22 cellular contexts compared by ENCODE assay signal in the genomic region with DNA sequence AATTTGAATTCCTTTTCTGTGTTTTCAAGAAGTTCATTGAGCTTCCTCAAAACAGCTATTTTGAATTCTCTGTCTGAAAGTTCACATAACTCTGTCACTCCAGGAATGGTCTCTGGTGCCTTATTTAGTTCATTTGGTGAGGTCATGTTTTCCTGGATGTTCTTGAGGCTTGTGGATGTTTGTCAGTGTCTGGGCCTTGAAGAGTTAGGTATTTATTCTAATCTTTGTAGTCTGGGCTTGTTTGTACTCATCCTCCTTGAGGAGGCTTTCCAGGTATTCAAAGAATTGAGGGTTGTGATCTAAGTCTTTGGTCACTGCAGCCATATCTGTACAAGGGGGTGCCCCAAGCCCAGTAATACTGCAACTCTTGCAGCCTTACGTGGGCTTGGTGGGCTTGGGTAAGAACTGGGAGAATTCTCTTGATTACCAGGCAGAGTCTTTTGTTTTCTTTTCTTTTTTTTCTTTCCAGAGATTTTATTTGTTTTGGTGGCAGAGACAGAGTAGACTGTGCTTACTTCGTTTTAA. TPM values are rescaled to one million over a fixed set of nuclear protein-coding genes. Genes with fewer than 3 reads are reported as not detected.
DNase-seq lines count a peak whose midpoint lies in the region; ATAC-seq, FAIRE-seq and TF ChIP-seq lines count a peak whose summit lies in the region.
"Had no signal": no experiment of that assay in that cellular context is flagged by ENCODE, and none has a peak within 500 bp of the region (broad histone marks: within the 10 kb centered on the region; RNA-seq: fewer than 3 reads in every experiment).

No MANE protein-coding gene starts in this region.

- no peaks in the 10 kb centered on the region for H3K27me3 ChIP-seq in foreskin keratinocyte
- H3K27me3 ChIP-seq: BLaER1 treated with 17β-estradiol and CSF1 and Interleukin-3, amounts not matched to agents 10 nM and 100 nM had no signal

- peaks cover 14% of the 10 kb centered on the region for H3K4me1 Mint-ChIP-seq in activated T-cell treated with anti-CD3 and anti-CD28 coated beads, Interleukin-2, amount 50 U/mL, for 72 hours (ENCODE audit: low read depth)
- no peaks in the 10 kb centered on the region for H3K4me1 Mint-ChIP-seq in activated T-cell treated with anti-CD3 and anti-CD28 coated beads, Interleukin-2, amount 50 U/mL, for 4 hours (ENCODE audit: low read depth)
- no peaks in the 10 kb centered on the region for H3K4me1 Mint-ChIP-seq in activated T-helper 17 cell treated with anti-CD3 and anti-CD28 coated beads, Interleukin-2, amount 50 U/mL, for 72 hours
- H3K4me1 Mint-ChIP-seq in stimulated activated effector memory CD8-positive, alpha-beta T cell treated with anti-CD3 and anti-CD28 coated beads, Interleukin-12 subunit alpha, Interleukin-12 subunit beta, amount 100 ng/mL, for 72 hours: peaks cover 6% of the 10 kb centered on the region
- H3K4me1 Mint-ChIP-seq: CD8-positive, alpha-beta memory T cell had no signal

- ATAC-seq in activated T-cell treated with anti-CD3 and anti-CD28 coated beads, Interleukin-2, amount 50 U/mL, for 72 hours (replicated peaks in 1 of 2): peak; percentile 64 to 72
- ATAC-seq in activated T-cell treated with anti-CD3 and anti-CD28 coated beads, Interleukin-2, amount 50 U/mL, for 4 hours: no peak
- ATAC-seq in activated T-helper 17 cell treated with anti-CD3 and anti-CD28 coated beads, Interleukin-2, amount 50 U/mL, for 72 hours (replicated peaks): no peak
- ATAC-seq in foreskin keratinocyte: no peak
- peak; percentile 67 for ATAC-seq in stimulated activated effector memory CD8-positive, alpha-beta T cell treated with anti-CD3 and anti-CD28 coated beads, Interleukin-12 subunit alpha, Interleukin-12 subunit beta, amount 100 ng/mL, for 72 hours
- ATAC-seq: A549, Right ventricle myocardium inferior had no signal

- peak in 1 of 2 donors; percentile 7 for DNase-seq in activated T-cell treated with anti-CD3 and anti-CD28 coated beads, Interleukin-2, amount 50 U/mL, for 72 hours
- DNase-seq in activated T-cell treated with anti-CD3 and anti-CD28 coated beads, Interleukin-2, amount 50 U/mL, for 4 hours: no peak
- DNase-seq in foreskin keratinocyte (peak; percentile 79 to 89), T-helper 9 cell (no peak), RCC 7860 (ENCODE audit: low spot score) (no peak)
- no peak for DNase-seq in stimulated activated effector memory CD8-positive, alpha-beta T cell treated with anti-CD3 and anti-CD28 coated beads, Interleukin-12 subunit alpha, Interleukin-12 subunit beta, amount 100 ng/mL, for 72 hours (ENCODE audit: low spot score in 2 of 2)
- DNase-seq in stimulated activated CD4-positive, alpha-beta T cell treated with anti-CD3 and anti-CD28 coated beads, Interleukin-4, amount 100 ng/mL, for 4 hours: no peak
- DNase-seq: CD8-positive, alpha-beta memory T cell; GF-D8; H7; Karpas-422; MM.1S; NCI-H1092 treated with DMSO at 0.1 percent for 48 hours; NCI-H2081 treated with DMSO at 0.1 percent for 48 hours; NCI-H2227 treated with DMSO at 0.1 percent for 48 hours; NCI-H524; PC-9 had no signal

- H3K27ac Mint-ChIP-seq in activated T-cell treated with anti-CD3 and anti-CD28 coated beads, Interleukin-2, amount 50 U/mL, for 72 hours: no peak overlapping the region
- peak overlapping the region; percentile 80 for H3K27ac Mint-ChIP-seq in activated T-helper 17 cell treated with anti-CD3 and anti-CD28 coated beads, Interleukin-2, amount 50 U/mL, for 72 hours
- H3K27ac Mint-ChIP-seq in stimulated activated effector memory CD8-positive, alpha-beta T cell treated with anti-CD3 and anti-CD28 coated beads, Interleukin-12 subunit alpha, Interleukin-12 subunit beta, amount 100 ng/mL, for 72 hours: peak overlapping the region; percentile 49

- no peaks in the 10 kb centered on the region for H3K9me3 Mint-ChIP-seq in activated T-cell treated with anti-CD3 and anti-CD28 coated beads, Interleukin-2, amount 50 U/mL, for 72 hours
- no peaks in the 10 kb centered on the region for H3K9me3 Mint-ChIP-seq in activated T-cell treated with anti-CD3 and anti-CD28 coated beads, Interleukin-2, amount 50 U/mL, for 4 hours
- H3K9me3 Mint-ChIP-seq in activated T-helper 17 cell treated with anti-CD3 and anti-CD28 coated beads, Interleukin-2, amount 50 U/mL, for 72 hours: no peaks in the 10 kb centered on the region
- H3K9me3 Mint-ChIP-seq in stimulated activated effector memory CD8-positive, alpha-beta T cell treated with anti-CD3 and anti-CD28 coated beads, Interleukin-12 subunit alpha, Interleukin-12 subunit beta, amount 100 ng/mL, for 72 hours: no peaks in the 10 kb centered on the region

- H3K4me1 ChIP-seq in foreskin keratinocyte: peaks cover 4% of the 10 kb centered on the region
- H3K4me1 ChIP-seq: BLaER1 treated with 17β-estradiol and CSF1 and Interleukin-3, amounts not matched to agents 10 nM and 100 nM had no signal

- peaks cover 7 to 12% of the 10 kb centered on the region in 2 donors for H3K36me3 Mint-ChIP-seq in activated T-cell treated with anti-CD3 and anti-CD28 coated beads, Interleukin-2, amount 50 U/mL, for 72 hours (ENCODE audit: insufficient read depth in 2 of 2)
- H3K36me3 Mint-ChIP-seq in activated T-cell treated with anti-CD3 and anti-CD28 coated beads, Interleukin-2, amount 50 U/mL, for 4 hours (ENCODE audit: insufficient read depth): peaks cover 21% of the 10 kb centered on the region
- peaks cover 64% of the 10 kb centered on the region for H3K36me3 Mint-ChIP-seq in activated T-helper 17 cell treated with anti-CD3 and anti-CD28 coated beads, Interleukin-2, amount 50 U/mL, for 72 hours (ENCODE audit: low read depth)
- peaks cover 84% of the 10 kb centered on the region for H3K36me3 Mint-ChIP-seq in stimulated activated effector memory CD8-positive, alpha-beta T cell treated with anti-CD3 and anti-CD28 coated beads, Interleukin-12 subunit alpha, Interleukin-12 subunit beta, amount 100 ng/mL, for 72 hours

- no peak overlapping the region for H3K27ac ChIP-seq in foreskin keratinocyte
- H3K27ac ChIP-seq: A549; BLaER1 treated with 17β-estradiol and CSF1 and Interleukin-3, amounts not matched to agents 10 nM and 100 nM; PC-9 had no signal

- H3K4me3 Mint-ChIP-seq in activated T-cell treated with anti-CD3 and anti-CD28 coated beads, Interleukin-2, amount 50 U/mL, for 72 hours: no peak overlapping the region
- no peak overlapping the region for H3K4me3 Mint-ChIP-seq in activated T-cell treated with anti-CD3 and anti-CD28 coated beads, Interleukin-2, amount 50 U/mL, for 4 hours
- H3K4me3 Mint-ChIP-seq in activated T-helper 17 cell treated with anti-CD3 and anti-CD28 coated beads, Interleukin-2, amount 50 U/mL, for 72 hours: no peak overlapping the region
- H3K4me3 Mint-ChIP-seq in stimulated activated effector memory CD8-positive, alpha-beta T cell treated with anti-CD3 and anti-CD28 coated beads, Interleukin-12 subunit alpha, Interleukin-12 subunit beta, amount 100 ng/mL, for 72 hours: no peak overlapping the region
- H3K4me3 Mint-ChIP-seq: CD8-positive, alpha-beta memory T cell had no signal

- TF ChIP-seq CTCF in foreskin keratinocyte (conservative IDR thresholded peaks at IDR 0.05): no peak

- no peaks in the 10 kb centered on the region for H3K27me3 Mint-ChIP-seq in activated T-cell treated with anti-CD3 and anti-CD28 coated beads, Interleukin-2, amount 50 U/mL, for 72 hours (ENCODE audit: low read depth)
- no peaks in the 10 kb centered on the region for H3K27me3 Mint-ChIP-seq in activated T-cell treated with anti-CD3 and anti-CD28 coated beads, Interleukin-2, amount 50 U/mL, for 4 hours (ENCODE audit: low read depth)
- no peaks in the 10 kb centered on the region for H3K27me3 Mint-ChIP-seq in activated T-helper 17 cell treated with anti-CD3 and anti-CD28 coated beads, Interleukin-2, amount 50 U/mL, for 72 hours
- H3K27me3 Mint-ChIP-seq: CD8-positive, alpha-beta memory T cell had no signal

- FAIRE-seq in RCC 7860 (lab: Jason Lieb, UNC): no peak
- FAIRE-seq: A549 had no signal

RNA-seq across cellular contexts. Expression of a gene that starts 19.3 kb away (rescaled TPM):
- 10 to 100 TPM; 90.9 to 97.6 TPM for total RNA-seq in activated T-cell treated with anti-CD3 and anti-CD28 coated beads, Interleukin-2, amount 50 U/mL, for 72 hours
- total RNA-seq in activated T-cell treated with anti-CD3 and anti-CD28 coated beads, Interleukin-2, amount 50 U/mL, for 4 hours: 10 to 100 TPM; 34.9 to 35.9 (median 35.5) TPM
- total RNA-seq in activated T-helper 17 cell treated with anti-CD3 and anti-CD28 coated beads, Interleukin-2, amount 50 U/mL, for 72 hours: 10 to 100 TPM; 63.1 to 66.8 TPM
- total RNA-seq in foreskin keratinocyte: 26.1 and 32.8 TPM in 2 replicates
- polyA plus RNA-seq in foreskin keratinocyte: 23.6 and 26.5 TPM in 2 replicates

RNA-seq across cellular contexts. Expression of a gene that starts 32.5 kb away (rescaled TPM):
- 10 to 100 TPM; 17.1 to 19.2 TPM for total RNA-seq in activated T-cell treated with anti-CD3 and anti-CD28 coated beads, Interleukin-2, amount 50 U/mL, for 72 hours
- total RNA-seq in activated T-cell treated with anti-CD3 and anti-CD28 coated beads, Interleukin-2, amount 50 U/mL, for 4 hours: 10 to 100 TPM in 1 of 3 donors, 1 to 10 TPM in 2; 7.9 to 10.5 (median 9.4) TPM
- total RNA-seq in activated T-helper 17 cell treated with anti-CD3 and anti-CD28 coated beads, Interleukin-2, amount 50 U/mL, for 72 hours: 10 to 100 TPM; 15.7 to 21.4 TPM
- total RNA-seq in foreskin keratinocyte: 11.3 and 14.1 TPM in 2 replicates
- 10.7 and 11.3 TPM in 2 replicates for polyA plus RNA-seq in foreskin keratinocyte

RNA-seq across cellular contexts. Expression of a gene that starts 55.0 kb away (rescaled TPM):
- not detected for total RNA-seq in activated T-cell treated with anti-CD3 and anti-CD28 coated beads, Interleukin-2, amount 50 U/mL, for 72 hours
- not detected for total RNA-seq in activated T-cell treated with anti-CD3 and anti-CD28 coated beads, Interleukin-2, amount 50 U/mL, for 4 hours
- not detected for total RNA-seq in activated T-helper 17 cell treated with anti-CD3 and anti-CD28 coated beads, Interleukin-2, amount 50 U/mL, for 72 hours
- total RNA-seq in foreskin keratinocyte: not detected in 2 replicates
- not detected in 2 replicates for polyA plus RNA-seq in foreskin keratinocyte
- total RNA-seq: CD8-positive, alpha-beta memory T cell; H7; HT-29; PC-9 had no signal
- polyA plus RNA-seq: A549; CD8-positive, alpha-beta memory T cell had no signal

Comparison
In these comparisons a context has a peak if more than half of its experiments do, and no peak if none do; other contexts are left out.
1. ATAC-seq: peak in activated T-cell treated with anti-CD3 and anti-CD28 coated beads, Interleukin-2, amount 50 U/mL, for 72 hours (2 of 2) and stimulated activated effector memory CD8-positive, alpha-beta T cell treated with anti-CD3 and anti-CD28 coated beads, Interleukin-12 subunit alpha, Interleukin-12 subunit beta, amount 100 ng/mL, for 72 hours (single experiment); none in activated T-cell treated with anti-CD3 and anti-CD28 coated beads, Interleukin-2, amount 50 U/mL, for 4 hours (0 of 2), activated T-helper 17 cell treated with anti-CD3 and anti-CD28 coated beads, Interleukin-2, amount 50 U/mL, for 72 hours (single experiment) and foreskin keratinocyte (single experiment).
2. DNase-seq: peak in foreskin keratinocyte (2 of 2); none in activated T-cell treated with anti-CD3 and anti-CD28 coated beads, Interleukin-2, amount 50 U/mL, for 4 hours (single experiment), stimulated activated effector memory CD8-positive, alpha-beta T cell treated with anti-CD3 and anti-CD28 coated beads, Interleukin-12 subunit alpha, Interleukin-12 subunit beta, amount 100 ng/mL, for 72 hours (0 of 2), T-helper 9 cell (single experiment), RCC 7860 (single experiment) and stimulated activated CD4-positive, alpha-beta T cell treated with anti-CD3 and anti-CD28 coated beads, Interleukin-4, amount 100 ng/mL, for 4 hours (0 of 2).